ENCODE assay signal across 11 cellular contexts in the genomic region with DNA sequence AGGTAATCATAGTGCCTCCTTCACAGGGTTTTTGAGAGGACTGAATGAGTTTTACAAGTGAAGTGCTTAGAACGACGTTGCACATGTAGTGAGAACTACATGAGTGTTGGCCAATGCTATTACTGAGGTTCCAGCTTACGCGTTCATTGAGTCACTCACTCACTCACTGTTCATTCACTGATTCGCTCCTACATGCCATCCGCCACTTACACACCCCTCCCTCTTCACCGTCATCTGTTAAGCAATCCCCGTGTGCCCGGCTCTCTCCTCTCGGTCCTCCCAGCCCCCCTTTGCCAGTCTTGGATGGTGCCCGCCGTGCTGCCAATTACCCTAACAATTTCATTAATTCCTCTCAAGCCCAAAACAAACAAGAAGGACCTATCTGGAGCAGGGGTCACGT. TPM values are rescaled to one million over a fixed set of nuclear protein-coding genes. Genes with fewer than 3 reads are reported as not detected.
A peak's percentile ranks its signal among the peaks of the same experiment; 100 is the strongest.
DNase-seq lines count a peak whose midpoint lies in the region; ATAC-seq and TF ChIP-seq lines count a peak whose summit lies in the region.
"Had no signal": no experiment of that assay in that cellular context is flagged by ENCODE, and none has a peak within 500 bp of the region (broad histone marks: within the 10 kb centered on the region; RNA-seq: fewer than 3 reads in every experiment).

No MANE protein-coding gene starts in this region.

- H3K4me1 ChIP-seq in ascending aorta (peaks cover 0 to 29% of the 10 kb centered on the region in 2 donors), thoracic aorta (ENCODE audit: control insufficient read depth in 1 of 2, low read depth in 2 of 2) (peaks cover 23 to 32% of the 10 kb centered on the region in 2 donors)

- H3K9me3 ChIP-seq in ascending aorta (no peaks in the 10 kb centered on the region), thoracic aorta (no peaks in the 10 kb centered on the region)
- H3K9me3 ChIP-seq: adrenal gland, prostate gland had no signal

- no peaks in the 10 kb centered on the region for H3K27me3 ChIP-seq in ascending aorta
- H3K27me3 ChIP-seq in thoracic aorta (replicated peaks; ENCODE audit: insufficient read depth): no peaks in the 10 kb centered on the region
- H3K27me3 ChIP-seq: adrenal gland had no signal

- no peak overlapping the region for H3K4me3 ChIP-seq in ascending aorta
- H3K4me3 ChIP-seq in thoracic aorta: no peak overlapping the region
- H3K4me3 ChIP-seq: adrenal gland, prostate gland had no signal

- ATAC-seq in thoracic aorta (ENCODE audit: insufficient number of reproducible peaks, low FRiP score, low read depth) (no peak), HG02885 (IDR thresholded peaks at IDR 0.05; ENCODE audit: poor library complexity, unreplicated experiment) (no peak), HG03520 (IDR thresholded peaks at IDR 0.05; ENCODE audit: unreplicated experiment) (no peak)

- DNase-seq in HS-5 (ENCODE audit: low read depth) (peak; percentile 65), ascending aorta (ENCODE audit: low spot score in 2 of 2) (no peak), iris pigment epithelial cell (ENCODE audit: low read depth) (peak; percentile 95), thoracic aorta (ENCODE audit: low spot score) (no peak), NCI-H82 treated with DMSO at 0.1 percent for 48 hours (lab: John Stamatoyannopoulos, UW; ENCODE audit: unreplicated experiment) (no peak), anterior cingulate cortex (lab: John Stamatoyannopoulos, UW) (no peak)
- DNase-seq: activated CD4-positive, alpha-beta T cell treated with anti-CD3 and anti-CD28 coated beads, Interleukin-2, amount 10 ng/mL, durations not matched to agents 7 days and 5 days; adrenal gland had no signal

- H3K36me3 ChIP-seq in ascending aorta: no peaks in the 10 kb centered on the region
- H3K36me3 ChIP-seq in thoracic aorta: no peaks in the 10 kb centered on the region
- H3K36me3 ChIP-seq: adrenal gland, prostate gland had no signal

- H3K27ac ChIP-seq in ascending aorta (peak overlapping the region; percentile 81 to 98), thoracic aorta (peak overlapping the region; percentile 24 to 94)

- intact Hi-C loops in ascending aorta (cut with DNase I): loop anchor here (2.0 to 5.0 kb wide), 2 partner anchors 26 to 36 kb away; a partner anchor contains a TSS

- TF ChIP-seq CTCF in ascending aorta (IDR thresholded peaks at IDR 0.05) (no peak), thoracic aorta (IDR thresholded peaks at IDR 0.05) (no peak)

RNA-seq across cellular contexts. Expression of a gene that starts 27.3 kb away (rescaled TPM):
- 42.7 TPM for total RNA-seq in ascending aorta
- 10 to 100 TPM; 20.3 to 32.9 TPM for total RNA-seq in thoracic aorta
- total RNA-seq: activated CD4-positive, alpha-beta T cell treated with anti-CD3 and anti-CD28 coated beads, Interleukin-2, amount 10 ng/mL, durations not matched to agents 7 days and 5 days had no signal

RNA-seq across cellular contexts. Expression of a gene that starts 29.3 kb away (rescaled TPM):
- total RNA-seq in ascending aorta: 1.5 TPM
- total RNA-seq in thoracic aorta: 1 to 10 TPM; 8.1 to 8.5 TPM

RNA-seq across cellular contexts. Expression of a gene that starts 53.8 kb away (rescaled TPM):
- total RNA-seq in ascending aorta (not detected), thoracic aorta (10 to 100 TPM in 1 of 2 donors, 1 to 10 TPM in 1; 9.3 to 14.6 TPM)

Comparison
In these comparisons a context has a peak if more than half of its experiments do, and no peak if none do; other contexts are left out.
1. DNase-seq: peak in HS-5 (single experiment) and iris pigment epithelial cell (single experiment); none in ascending aorta (0 of 2), thoracic aorta (single experiment), NCI-H82 treated with DMSO at 0.1 percent for 48 hours (single experiment) and anterior cingulate cortex (0 of 58).